ENCODE assay signal across 22 cellular contexts in genomic region chr17:49157784-49158183, GRCh38. TPM values are rescaled to one million over a fixed set of nuclear protein-coding genes. Genes with fewer than 3 reads are reported as not detected.
DNase-seq lines count a peak whose midpoint lies in the region; ATAC-seq and TF ChIP-seq lines count a peak whose summit lies in the region.
"Had no signal": no experiment of that assay in that cellular context is flagged by ENCODE, and none has a peak within 500 bp of the region (broad histone marks: within the 10 kb centered on the region; RNA-seq: fewer than 3 reads in every experiment).

No MANE protein-coding gene starts in this region.

- TF ChIP-seq CTCF in choroid plexus epithelial cell (conservative IDR thresholded peaks at IDR 0.05; ENCODE audit: low read depth, low read length): no peak

- ATAC-seq in GM21723 (IDR thresholded peaks at IDR 0.05; ENCODE audit: unreplicated experiment): no peak
- ATAC-seq: gastrocnemius medialis; naive thymus-derived CD4-positive, alpha-beta T cell had no signal

- no peak overlapping the region for H3K4me3 ChIP-seq in choroid plexus epithelial cell (ENCODE audit: low read depth, low read length)
- H3K4me3 ChIP-seq: gastrocnemius medialis, ovary had no signal

- in situ Hi-C loops in Caki2 (cut with HindIII; ENCODE audit: low pct_unique_long_range_greater_than_20kb, low sequenced_read_pairs): no loop called here

- DNase-seq in Caki2 (ENCODE audit: low read depth) (peak; percentile 75), M059J (ENCODE audit: low read depth) (peak; percentile 21), choroid plexus epithelial cell (ENCODE audit: low read depth) (peak; percentile 13), kidney tubule cell (ENCODE audit: low spot score) (peak; percentile 74), NK-92 (lab: John Stamatoyannopoulos, UW; ENCODE audit: unreplicated experiment) (no peak), GM19238 (ENCODE audit: insufficient read length, low spot score) (no peak), GOT3 (lab: John Stamatoyannopoulos, UW) (no peak)
- DNase-seq: activated CD4-positive, alpha-beta T cell treated with anti-CD3 and anti-CD28 coated beads, Interleukin-2, amount 50 U/mL, for 4 hours; activated naive CD4-positive, alpha-beta T cell treated with anti-CD3 and anti-CD28 coated beads for 36 hours; activated T-cell treated with anti-CD3 and anti-CD28 coated beads, Interleukin-2, amount 50 U/mL, for 1 hour; CD8-positive, alpha-beta memory T cell; cortex of kidney; gastrocnemius medialis; mammary epithelial cell; naive thymus-derived CD4-positive, alpha-beta T cell; NCI-H146; NCI-H446; ovary; SW 1271 had no signal

RNA-seq across cellular contexts. Expression of gene B4GALNT2, which starts 25.2 kb away (rescaled TPM):
- total RNA-seq in Caki2 (2014; rRNA removed; shearing (Covaris generic); ENCODE audit: low replicate concordance): 13.2 and 20.0 TPM in 2 replicates
- not detected in 2 replicates for total RNA-seq in M059J (2014; rRNA removed; shearing (Covaris generic))
- total RNA-seq: CD8-positive, alpha-beta memory T cell; G401; HT-29 had no signal

RNA-seq across cellular contexts. Expression of gene GNGT2, which starts 52.6 kb away (rescaled TPM):
- total RNA-seq in Caki2 (2014; rRNA removed; shearing (Covaris generic); ENCODE audit: low replicate concordance): 0.78 TPM in 1 of 2 replicates, not detected in the other
- 0.49 TPM in 1 of 2 replicates, not detected in the other for total RNA-seq in M059J (2014; rRNA removed; shearing (Covaris generic))
- total RNA-seq: G401, gastrocnemius medialis, HT-29, mammary epithelial cell had no signal

RNA-seq across cellular contexts. Expression of gene ABI3, which starts 52.7 kb away (rescaled TPM):
- total RNA-seq in Caki2 (2014; rRNA removed; shearing (Covaris generic); ENCODE audit: low replicate concordance): 0.37 and 1.6 TPM in 2 replicates
- total RNA-seq in M059J (2014; rRNA removed; shearing (Covaris generic)): 0.12 TPM in 1 of 2 replicates, not detected in the other
- total RNA-seq: HT-29, mammary epithelial cell had no signal

Comparison
In these comparisons a context has a peak if more than half of its experiments do, and no peak if none do; other contexts are left out.
1. DNase-seq: peak in Caki2 (single experiment), M059J (single experiment), choroid plexus epithelial cell (single experiment) and kidney tubule cell (single experiment); none in NK-92 (single experiment), GM19238 (single experiment) and GOT3 (single experiment).
2. RNA of gene B4GALNT2, which starts 25.2 kb away (total RNA-seq): 13.2 to 20.0 TPM in Caki2; not detected in M059J; every median in the first group is over 10 times any median in the second.